In the genomic region with DNA sequence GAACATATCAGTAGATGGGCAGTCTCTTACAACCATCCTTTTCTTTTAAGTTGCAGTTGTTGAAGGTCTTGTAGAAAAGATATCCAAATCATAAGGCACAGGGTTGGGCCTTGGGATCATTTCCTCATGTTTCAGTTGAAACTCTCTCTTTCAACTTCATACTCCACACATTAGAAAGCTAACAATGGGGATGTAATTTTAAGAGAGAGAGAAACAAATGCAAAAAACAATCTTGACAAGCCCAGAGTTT, we compare ENCODE assay signal across 11 cellular contexts.
A peak's percentile ranks its signal among the peaks of the same experiment; 100 is the strongest.
DNase-seq lines count a peak whose midpoint lies in the region; ATAC-seq and TF ChIP-seq lines count a peak whose summit lies in the region.
"Had no signal": no experiment of that assay in that cellular context is flagged by ENCODE, and none has a peak within 500 bp of the region (broad histone marks: within the 10 kb centered on the region; RNA-seq: fewer than 3 reads in every experiment).

No MANE protein-coding gene starts in this region.

- H3K4me1 Mint-ChIP-seq in T-helper 2 cell treated with Interferon-gamma antibody and Interleukin-4, amounts not matched to agents 5 μg/mL and 100 μg/mL, for 36 hours (ENCODE audit: low read depth) = peaks cover 3% of the 10 kb centered on the region
- no peaks in the 10 kb centered on the region for H3K4me1 Mint-ChIP-seq in activated CD8-positive, alpha-beta memory T cell treated with anti-CD3 and anti-CD28 coated beads, Interleukin-2, amount 10 ng/mL, durations not matched to agents 7 days and 5 days

- H3K36me3 ChIP-seq in hepatocyte (replicated peaks; ENCODE audit: insufficient read depth, low read depth) (no peaks in the 10 kb centered on the region), thoracic aorta (no peaks in the 10 kb centered on the region)
- H3K36me3 ChIP-seq: right atrium auricular region had no signal

- H3K27me3 ChIP-seq in hepatocyte = no peaks in the 10 kb centered on the region
- no peaks in the 10 kb centered on the region for H3K27me3 ChIP-seq in thoracic aorta (replicated peaks; ENCODE audit: insufficient read depth)
- H3K27me3 ChIP-seq: right atrium auricular region had no signal

- no peak overlapping the region for H2AFZ ChIP-seq in hepatocyte

- peak overlapping the region; percentile 51 for H3K4me3 Mint-ChIP-seq in T-helper 2 cell treated with Interferon-gamma antibody and Interleukin-4, amounts not matched to agents 5 μg/mL and 100 μg/mL, for 36 hours
- no peak overlapping the region for H3K4me3 Mint-ChIP-seq in activated CD8-positive, alpha-beta memory T cell treated with anti-CD3 and anti-CD28 coated beads, Interleukin-2, amount 10 ng/mL, durations not matched to agents 7 days and 5 days

- peaks cover 3% of the 10 kb centered on the region for H4K20me1 ChIP-seq in hepatocyte (ENCODE audit: insufficient read depth, poor library complexity, severe bottlenecking)

- H3K4me3 ChIP-seq in hepatocyte (no peak overlapping the region), thoracic aorta (peak overlapping the region; percentile 89)

- H3K4me1 ChIP-seq in hepatocyte (ENCODE audit: insufficient read depth) (peaks cover 4% of the 10 kb centered on the region), thoracic aorta (ENCODE audit: control insufficient read depth in 1 of 2, low read depth in 2 of 2) (peaks cover 0 to 19% of the 10 kb centered on the region in 2 donors)

- CTCF ChIA-PET in activated CD8-positive, alpha-beta memory T cell treated with anti-CD3 and anti-CD28 coated beads, Interleukin-2, amount 10 ng/mL, durations not matched to agents 7 days and 5 days (lab: Charles Lee) = no interaction called here

- H3K9me3 ChIP-seq in hepatocyte (ENCODE audit: low read depth) (no peaks in the 10 kb centered on the region), thoracic aorta (no peaks in the 10 kb centered on the region)
- H3K9me3 ChIP-seq: right atrium auricular region had no signal

- H3K36me3 Mint-ChIP-seq in T-helper 2 cell treated with Interferon-gamma antibody and Interleukin-4, amounts not matched to agents 5 μg/mL and 100 μg/mL, for 36 hours (ENCODE audit: low read depth) = peaks cover 2% of the 10 kb centered on the region
- no peaks in the 10 kb centered on the region for H3K36me3 Mint-ChIP-seq in activated CD8-positive, alpha-beta memory T cell treated with anti-CD3 and anti-CD28 coated beads, Interleukin-2, amount 10 ng/mL, durations not matched to agents 7 days and 5 days

- no peaks in the 10 kb centered on the region for H3K9me2 ChIP-seq in hepatocyte (replicated peaks; ENCODE audit: insufficient read depth)

- no peak for ATAC-seq in thoracic aorta (ENCODE audit: insufficient number of reproducible peaks, low FRiP score, low read depth)
- ATAC-seq in activated CD8-positive, alpha-beta memory T cell treated with anti-CD3 and anti-CD28 coated beads, Interleukin-2, amount 10 ng/mL, durations not matched to agents 7 days and 5 days = no peak

- peaks cover 26% of the 10 kb centered on the region for H3K79me2 ChIP-seq in hepatocyte

- no peak for TF ChIP-seq CTCF in VCaP (conservative IDR thresholded peaks at IDR 0.05)
- TF ChIP-seq CTCF in hepatocyte (IDR thresholded peaks at IDR 0.05; ENCODE audit: poor library complexity) = no peak
- no peak for TF ChIP-seq CTCF in thoracic aorta (IDR thresholded peaks at IDR 0.05)

- peak overlapping the region; percentile 63 for H3K27ac ChIP-seq in VCaP
- H3K27ac ChIP-seq in hepatocyte = no peak overlapping the region
- H3K27ac ChIP-seq in thoracic aorta = peak overlapping the region; percentile 76 to 84
- H3K27ac ChIP-seq: HL-60 had no signal

- H3K9me3 Mint-ChIP-seq in T-helper 2 cell treated with Interferon-gamma antibody and Interleukin-4, amounts not matched to agents 5 μg/mL and 100 μg/mL, for 36 hours = no peaks in the 10 kb centered on the region
- no peaks in the 10 kb centered on the region for H3K9me3 Mint-ChIP-seq in activated CD8-positive, alpha-beta memory T cell treated with anti-CD3 and anti-CD28 coated beads, Interleukin-2, amount 10 ng/mL, durations not matched to agents 7 days and 5 days (ENCODE audit: low read depth)

- no peak overlapping the region for H3K27ac Mint-ChIP-seq in T-helper 2 cell treated with Interferon-gamma antibody and Interleukin-4, amounts not matched to agents 5 μg/mL and 100 μg/mL, for 36 hours
- H3K27ac Mint-ChIP-seq in activated CD8-positive, alpha-beta memory T cell treated with anti-CD3 and anti-CD28 coated beads, Interleukin-2, amount 10 ng/mL, durations not matched to agents 7 days and 5 days = no peak overlapping the region

- peak overlapping the region; percentile 79 for H3K4me2 ChIP-seq in hepatocyte

- peaks cover 8% of the 10 kb centered on the region for H3K27me3 Mint-ChIP-seq in T-helper 2 cell treated with Interferon-gamma antibody and Interleukin-4, amounts not matched to agents 5 μg/mL and 100 μg/mL, for 36 hours (ENCODE audit: low read depth)
- H3K27me3 Mint-ChIP-seq in activated CD8-positive, alpha-beta memory T cell treated with anti-CD3 and anti-CD28 coated beads, Interleukin-2, amount 10 ng/mL, durations not matched to agents 7 days and 5 days = peaks cover 12% of the 10 kb centered on the region

- DNase-seq in T-helper 2 cell treated with Interferon-gamma antibody and Interleukin-4, amounts not matched to agents 5 μg/mL and 100 μg/mL, for 36 hours (ENCODE audit: low spot score) = no peak
- DNase-seq in T-helper 2 cell = no peak
- DNase-seq in hepatocyte (ENCODE audit: low spot score) = no peak
- DNase-seq in thoracic aorta (ENCODE audit: low spot score) = no peak
- no peak for DNase-seq in hippocampal formation (lab: John Stamatoyannopoulos, UW)
- no peak for DNase-seq in activated gamma-delta T cell (lab: John Stamatoyannopoulos, UW)
- no peak for DNase-seq in activated CD8-positive, alpha-beta memory T cell treated with anti-CD3 and anti-CD28 coated beads, Interleukin-2, amount 10 ng/mL, durations not matched to agents 7 days and 5 days
- DNase-seq: activated CD4-positive, alpha-beta T cell treated with anti-CD3 and anti-CD28 coated beads, Interleukin-2, amount 50 U/mL, for 4 hours had no signal
